Comparison of ENCODE assay signal across 10 cellular contexts in genomic region chr2:219443016-219443696, GRCh38. TPM values are rescaled to one million over a fixed set of nuclear protein-coding genes. Genes with fewer than 3 reads are reported as not detected.
DNase-seq lines count a peak whose midpoint lies in the region; ATAC-seq, FAIRE-seq and TF ChIP-seq lines count a peak whose summit lies in the region.
"Had no signal": no experiment of that assay in that cellular context is flagged by ENCODE, and none has a peak within 500 bp of the region (broad histone marks: within the 10 kb centered on the region; RNA-seq: fewer than 3 reads in every experiment).

No MANE protein-coding gene starts in this region.

- no peaks in the 10 kb centered on the region for H3K9me3 Mint-ChIP-seq in T-helper 2 cell treated with Interferon-gamma antibody and Interleukin-4, amounts not matched to agents 5 μg/mL and 100 μg/mL, for 36 hours
- no peaks in the 10 kb centered on the region for H3K9me3 Mint-ChIP-seq in activated T-helper 1 cell treated with anti-CD3 and anti-CD28 coated beads, Interleukin-12 subunit alpha, Interleukin-12 subunit beta, Interleukin-2, Interleukin-4 antibody, amounts not matched to agents 30 ng/mL and 10 ng/mL and 1 ng/mL, durations not matched to agents 14 hours and 24 hours and 36 hours

- WGBS in stomach, 5 donors, result 65 to 80% (median 75%) methylated on average over 12 of the region's 12 CpGs

- TF ChIP-seq CTCF in keratinocyte (optimal IDR thresholded peaks at IDR 0.05 in 1 of 3, IDR thresholded peaks at IDR 0.05 in 1 of 3, conservative IDR thresholded peaks at IDR 0.05 in 1 of 3; ENCODE audit: extremely low read depth in 1 of 3, insufficient read depth in 2 of 3, low read length in 3 of 3) (no peak), stomach (IDR thresholded peaks at IDR 0.05) (no peak)

- H3K27me3 Mint-ChIP-seq in T-helper 2 cell treated with Interferon-gamma antibody and Interleukin-4, amounts not matched to agents 5 μg/mL and 100 μg/mL, for 36 hours (ENCODE audit: low read depth), result peaks cover 52% of the 10 kb centered on the region
- H3K27me3 Mint-ChIP-seq in activated T-helper 1 cell treated with anti-CD3 and anti-CD28 coated beads, Interleukin-12 subunit alpha, Interleukin-12 subunit beta, Interleukin-2, Interleukin-4 antibody, amounts not matched to agents 30 ng/mL and 10 ng/mL and 1 ng/mL, durations not matched to agents 14 hours and 24 hours and 36 hours (ENCODE audit: insufficient read depth), result peaks cover 53% of the 10 kb centered on the region

- TF ChIP-seq EP300 in stomach (IDR thresholded peaks at IDR 0.05), result no peak

- H3K9ac ChIP-seq in keratinocyte (ENCODE audit: control insufficient read depth, extremely low read depth, insufficient read depth, low read length), result no peak overlapping the region

- peaks cover 10% of the 10 kb centered on the region for H3K4me1 Mint-ChIP-seq in T-helper 2 cell treated with Interferon-gamma antibody and Interleukin-4, amounts not matched to agents 5 μg/mL and 100 μg/mL, for 36 hours (ENCODE audit: low read depth)
- peaks cover 14% of the 10 kb centered on the region for H3K4me1 Mint-ChIP-seq in activated T-helper 1 cell treated with anti-CD3 and anti-CD28 coated beads, Interleukin-12 subunit alpha, Interleukin-12 subunit beta, Interleukin-2, Interleukin-4 antibody, amounts not matched to agents 30 ng/mL and 10 ng/mL and 1 ng/mL, durations not matched to agents 14 hours and 24 hours and 36 hours (ENCODE audit: low read depth)

- H3K4me3 ChIP-seq in keratinocyte (ENCODE audit: control insufficient read depth in 2 of 3, extremely low read depth in 1 of 3, insufficient read depth in 2 of 3, low read depth in 1 of 3, low read length in 3 of 3) (peak overlapping the region in 1 of 3 experiments; percentile 58), stomach (peak overlapping the region; percentile 64 to 80 (median 71))

- peaks cover 13% of the 10 kb centered on the region for H3K4me1 ChIP-seq in keratinocyte (ENCODE audit: control insufficient read depth, extremely low read depth, insufficient read depth, low read length)
- H3K4me1 ChIP-seq in stomach, result peaks cover 19 to 51% (median 30%) of the 10 kb centered on the region in 4 donors

- H2AFZ ChIP-seq in keratinocyte (ENCODE audit: control insufficient read depth, low read length), result no peak overlapping the region

- peak overlapping the region; percentile 63 for H3K4me3 Mint-ChIP-seq in T-helper 2 cell treated with Interferon-gamma antibody and Interleukin-4, amounts not matched to agents 5 μg/mL and 100 μg/mL, for 36 hours
- H3K4me3 Mint-ChIP-seq in activated T-helper 1 cell treated with anti-CD3 and anti-CD28 coated beads, Interleukin-12 subunit alpha, Interleukin-12 subunit beta, Interleukin-2, Interleukin-4 antibody, amounts not matched to agents 30 ng/mL and 10 ng/mL and 1 ng/mL, durations not matched to agents 14 hours and 24 hours and 36 hours, result peak overlapping the region; percentile 72

- no peak overlapping the region for H3K27ac Mint-ChIP-seq in T-helper 2 cell treated with Interferon-gamma antibody and Interleukin-4, amounts not matched to agents 5 μg/mL and 100 μg/mL, for 36 hours
- no peak overlapping the region for H3K27ac Mint-ChIP-seq in activated T-helper 1 cell treated with anti-CD3 and anti-CD28 coated beads, Interleukin-12 subunit alpha, Interleukin-12 subunit beta, Interleukin-2, Interleukin-4 antibody, amounts not matched to agents 30 ng/mL and 10 ng/mL and 1 ng/mL, durations not matched to agents 14 hours and 24 hours and 36 hours

- no peaks in the 10 kb centered on the region for H4K20me1 ChIP-seq in keratinocyte (ENCODE audit: control insufficient read depth, extremely low read depth, insufficient read depth, low read length)

- no peaks in the 10 kb centered on the region for H3K9me1 ChIP-seq in keratinocyte (ENCODE audit: control insufficient read depth, extremely low read depth, insufficient read depth, low read length)

- H3K27me3 ChIP-seq in keratinocyte (ENCODE audit: control insufficient read depth, extremely low read depth, insufficient read depth, low read length) (no peaks in the 10 kb centered on the region), stomach (peaks cover 0 to 87% (median 45%) of the 10 kb centered on the region in 3 donors)

- no peak for TF ChIP-seq POLR2A in stomach (IDR thresholded peaks at IDR 0.05)

- no peak for FAIRE-seq in keratinocyte (lab: Jason Lieb, UNC)

- H3K79me2 ChIP-seq in keratinocyte (ENCODE audit: control insufficient read depth, insufficient read depth, low read length), result no peaks in the 10 kb centered on the region

- no peaks in the 10 kb centered on the region for H3K36me3 Mint-ChIP-seq in T-helper 2 cell treated with Interferon-gamma antibody and Interleukin-4, amounts not matched to agents 5 μg/mL and 100 μg/mL, for 36 hours (ENCODE audit: low read depth)
- no peaks in the 10 kb centered on the region for H3K36me3 Mint-ChIP-seq in activated T-helper 1 cell treated with anti-CD3 and anti-CD28 coated beads, Interleukin-12 subunit alpha, Interleukin-12 subunit beta, Interleukin-2, Interleukin-4 antibody, amounts not matched to agents 30 ng/mL and 10 ng/mL and 1 ng/mL, durations not matched to agents 14 hours and 24 hours and 36 hours (ENCODE audit: low read depth)

- dilution Hi-C loops in keratinocyte (cut with MboI; ENCODE audit: extremely low pct_ligation_motif_present, low sequenced_read_pairs), result no loop called here

- DNase-seq in T-helper 2 cell treated with Interferon-gamma antibody and Interleukin-4, amounts not matched to agents 5 μg/mL and 100 μg/mL, for 36 hours (ENCODE audit: low spot score), result no peak
- DNase-seq in T-helper 2 cell (no peak), keratinocyte (ENCODE audit: low read depth, low spot score) (no peak), stomach (no peak)
- DNase-seq in activated T-helper 1 cell treated with anti-CD3 and anti-CD28 coated beads, Interleukin-12 subunit alpha, Interleukin-12 subunit beta, Interleukin-2, Interleukin-4 antibody, amounts not matched to agents 30 ng/mL and 10 ng/mL and 1 ng/mL, durations not matched to agents 14 hours and 24 hours and 36 hours (ENCODE audit: low spot score), result no peak
- DNase-seq: hippocampal formation; stimulated activated CD8-positive, alpha-beta memory T cell treated with anti-CD3 and anti-CD28 coated beads, Interleukin-4, amount 100 ng/mL, for 48 hours had no signal

- intact Hi-C loops in activated T-helper 1 cell treated with anti-CD3 and anti-CD28 coated beads, Interleukin-12 subunit alpha, Interleukin-12 subunit beta, Interleukin-2, Interleukin-4 antibody, amounts not matched to agents 30 ng/mL and 10 ng/mL and 1 ng/mL, durations not matched to agents 14 hours and 24 hours and 36 hours (cut with micrococcal nuclease), result no loop called here
- intact Hi-C loops in stomach (cut with DNase I; ENCODE audit: low total_unique reads), result no loop called here

- H3K4me2 ChIP-seq in keratinocyte (ENCODE audit: control insufficient read depth, extremely low read depth, insufficient read depth, low read depth, low read length), result peak overlapping the region; percentile 60

- ATAC-seq in HG02623 (IDR thresholded peaks at IDR 0.05; ENCODE audit: unreplicated experiment) (no peak), HG03378 (IDR thresholded peaks at IDR 0.05; ENCODE audit: unreplicated experiment) (no peak), GM21390 (IDR thresholded peaks at IDR 0.05; ENCODE audit: unreplicated experiment) (no peak)

- H3K36me3 ChIP-seq in keratinocyte (ENCODE audit: control insufficient read depth in 2 of 2, extremely low read depth in 1 of 2, insufficient read depth in 2 of 2, low read length in 2 of 2), result peaks cover 4 to 10% of the 10 kb centered on the region in 2 experiments
- H3K36me3 ChIP-seq in stomach, result no peaks in the 10 kb centered on the region

- H3K9me3 ChIP-seq in keratinocyte (ENCODE audit: control insufficient read depth, low read depth, low read length), result no peaks in the 10 kb centered on the region
- H3K9me3 ChIP-seq in stomach, result no peaks in the 10 kb centered on the region

- H3K27ac ChIP-seq in keratinocyte (ENCODE audit: control insufficient read depth, insufficient read depth, low read length) (no peak overlapping the region), stomach (peak overlapping the region in 4 of 5 donors; percentile 66 to 95 (median 86))

RNA-seq across cellular contexts. Expression of gene SPEG, which starts 8.5 kb away (rescaled TPM):
- total RNA-seq in activated T-helper 1 cell treated with anti-CD3 and anti-CD28 coated beads, Interleukin-12 subunit alpha, Interleukin-12 subunit beta, Interleukin-2, Interleukin-4 antibody, amounts not matched to agents 30 ng/mL and 10 ng/mL and 1 ng/mL, durations not matched to agents 14 hours and 24 hours and 36 hours, result 0.13 TPM in 1 of 2 replicates, not detected in the other
- polyA plus RNA-seq in keratinocyte (18.8 to 36.1 TPM (median 19.0 TPM) in 3 replicates), stomach (10 to 100 TPM in 1 of 3 donors, 1 to 10 TPM in 2; 9.8 to 65.1 (median 9.9) TPM)
- 2.0 TPM for polyA plus RNA-seq in keratinocyte (2011; ENCODE audit: low read depth)
- 4.6 and 13.7 TPM in 2 replicates for polyA plus RNA-seq in keratinocyte (2011; cell fraction: cytosol; rRNA removed)
- polyA plus RNA-seq in keratinocyte (2011; cell fraction: nucleus; rRNA removed), result 94.3 and 140 TPM in 2 replicates
- 8.8 and 25.2 TPM in 2 replicates for polyA plus RNA-seq in keratinocyte (2012; ENCODE audit: low replicate concordance)
- polyA minus RNA-seq in keratinocyte, result 11.7 to 26.6 TPM (median 19.3 TPM) in 3 replicates
- 8.2 TPM for polyA minus RNA-seq in keratinocyte (2011; cell fraction: cytosol; rRNA and poly(A)+ RNA removed)
- 32.8 and 39.4 TPM in 2 replicates for polyA minus RNA-seq in keratinocyte (2011; cell fraction: nucleus; rRNA and poly(A)+ RNA removed)
- 100 to 1,000 TPM in 1 of 5 donors, 10 to 100 TPM in 3, 1 to 10 TPM in 1; 7.4 to 106 (median 30.4) TPM for total RNA-seq in stomach

RNA-seq across cellular contexts. Expression of gene DES, which starts 25.0 kb away (rescaled TPM):
- not detected in 2 replicates for total RNA-seq in activated T-helper 1 cell treated with anti-CD3 and anti-CD28 coated beads, Interleukin-12 subunit alpha, Interleukin-12 subunit beta, Interleukin-2, Interleukin-4 antibody, amounts not matched to agents 30 ng/mL and 10 ng/mL and 1 ng/mL, durations not matched to agents 14 hours and 24 hours and 36 hours
- not detected in 3 replicates for polyA plus RNA-seq in keratinocyte
- not detected for polyA plus RNA-seq in keratinocyte (2011; ENCODE audit: low read depth)
- polyA plus RNA-seq in keratinocyte (2011; cell fraction: cytosol; rRNA removed), result not detected in 2 replicates
- 0.16 TPM in 1 of 2 replicates, not detected in the other for polyA plus RNA-seq in keratinocyte (2011; cell fraction: nucleus; rRNA removed)
- polyA plus RNA-seq in keratinocyte (2012; ENCODE audit: low replicate concordance), result 0.68 TPM in 1 of 2 replicates, not detected in the other
- not detected in 3 replicates for polyA minus RNA-seq in keratinocyte
- not detected for polyA minus RNA-seq in keratinocyte (2011; cell fraction: cytosol; rRNA and poly(A)+ RNA removed)
- polyA minus RNA-seq in keratinocyte (2011; cell fraction: nucleus; rRNA and poly(A)+ RNA removed), result not detected in 2 replicates
- 1,000 to 10,000 TPM; 1,078 to 5,539 (median 2,913) TPM for total RNA-seq in stomach
- polyA plus RNA-seq in stomach, result 100 to 1,000 TPM; 122 to 803 (median 204) TPM

RNA-seq across cellular contexts. Expression of gene DNPEP, which starts 55.4 kb away (rescaled TPM):
- 124 and 128 TPM in 2 replicates for total RNA-seq in activated T-helper 1 cell treated with anti-CD3 and anti-CD28 coated beads, Interleukin-12 subunit alpha, Interleukin-12 subunit beta, Interleukin-2, Interleukin-4 antibody, amounts not matched to agents 30 ng/mL and 10 ng/mL and 1 ng/mL, durations not matched to agents 14 hours and 24 hours and 36 hours
- polyA plus RNA-seq in keratinocyte (34.1 to 61.3 TPM (median 41.6 TPM) in 3 replicates), stomach (100 to 1,000 TPM in 2 of 3 donors, 10 to 100 TPM in 1; 69.2 to 114 (median 105) TPM)
- 11.6 TPM for polyA plus RNA-seq in keratinocyte (2011; ENCODE audit: low read depth)
- 32.8 and 57.5 TPM in 2 replicates for polyA plus RNA-seq in keratinocyte (2011; cell fraction: cytosol; rRNA removed)
- polyA plus RNA-seq in keratinocyte (2011; cell fraction: nucleus; rRNA removed), result 62.7 and 79.0 TPM in 2 replicates
- 44.2 and 58.0 TPM in 2 replicates for polyA plus RNA-seq in keratinocyte (2012; ENCODE audit: low replicate concordance)
- 48.9 to 90.2 TPM (median 64.1 TPM) in 3 replicates for polyA minus RNA-seq in keratinocyte
- 58.1 TPM for polyA minus RNA-seq in keratinocyte (2011; cell fraction: cytosol; rRNA and poly(A)+ RNA removed)
- 20.0 and 25.8 TPM in 2 replicates for polyA minus RNA-seq in keratinocyte (2011; cell fraction: nucleus; rRNA and poly(A)+ RNA removed)
- total RNA-seq in stomach, result 100 to 1,000 TPM in 1 of 5 donors, 10 to 100 TPM in 4; 32.7 to 147 (median 46.4) TPM

RNA-seq across cellular contexts. Expression of gene GMPPA, which starts 55.5 kb away (rescaled TPM):
- 41.3 and 50.3 TPM in 2 replicates for total RNA-seq in activated T-helper 1 cell treated with anti-CD3 and anti-CD28 coated beads, Interleukin-12 subunit alpha, Interleukin-12 subunit beta, Interleukin-2, Interleukin-4 antibody, amounts not matched to agents 30 ng/mL and 10 ng/mL and 1 ng/mL, durations not matched to agents 14 hours and 24 hours and 36 hours
- polyA plus RNA-seq in keratinocyte (50.6 to 63.4 TPM (median 57.6 TPM) in 3 replicates), stomach (10 to 100 TPM; 29.9 to 84.8 (median 58.2) TPM)
- polyA plus RNA-seq in keratinocyte (2011; ENCODE audit: low read depth), result 4.1 TPM
- polyA plus RNA-seq in keratinocyte (2011; cell fraction: cytosol; rRNA removed), result 50.5 and 53.2 TPM in 2 replicates
- polyA plus RNA-seq in keratinocyte (2011; cell fraction: nucleus; rRNA removed), result 64.4 and 79.0 TPM in 2 replicates
- polyA plus RNA-seq in keratinocyte (2012; ENCODE audit: low replicate concordance), result 25.4 and 39.5 TPM in 2 replicates
- polyA minus RNA-seq in keratinocyte, result 66.2 to 112 TPM (median 83.0 TPM) in 3 replicates
- 50.5 TPM for polyA minus RNA-seq in keratinocyte (2011; cell fraction: cytosol; rRNA and poly(A)+ RNA removed)
- polyA minus RNA-seq in keratinocyte (2011; cell fraction: nucleus; rRNA and poly(A)+ RNA removed), result 23.8 and 26.3 TPM in 2 replicates
- total RNA-seq in stomach, result 100 to 1,000 TPM in 1 of 5 donors, 10 to 100 TPM in 4; 16.5 to 185 (median 24.2) TPM

Comparison
In these comparisons a context has a peak if more than half of its experiments do, and no peak if none do; other contexts are left out.
1. RNA of gene DES, which starts 25.0 kb away (total RNA-seq): 1,078 to 5,539 TPM in stomach; not detected in activated T-helper 1 cell treated with anti-CD3 and anti-CD28 coated beads, Interleukin-12 subunit alpha, Interleukin-12 subunit beta, Interleukin-2, Interleukin-4 antibody, amounts not matched to agents 30 ng/mL and 10 ng/mL and 1 ng/mL, durations not matched to agents 14 hours and 24 hours and 36 hours; every median in the first group is over 1,000 times any median in the second.